19 cellular contexts compared by ENCODE assay signal in genomic region chr4:88689877-88690276, GRCh38.
"Had no signal": no experiment of that assay in that cellular context is flagged by ENCODE, and none has a peak within 500 bp of the region (broad histone marks: within the 10 kb centered on the region; RNA-seq: fewer than 3 reads in every experiment).

No MANE protein-coding gene starts in this region.

- H3K27ac ChIP-seq: left lung, thyroid gland had no signal

- H3K9me3 Mint-ChIP-seq: activated CD4-positive, alpha-beta memory T cell treated with anti-CD3 and anti-CD28 coated beads, Interleukin-2, amount 10 ng/mL, durations not matched to agents 7 days and 5 days; activated naive CD4-positive, alpha-beta T cell treated with anti-CD3 and anti-CD28 coated beads for 36 hours; activated naive CD8-positive, alpha-beta T cell treated with anti-CD3 and anti-CD28 coated beads, Interleukin-2, amount 50 U/mL, for 24 hours; activated T-cell treated with anti-CD3 and anti-CD28 coated beads, Interleukin-2, amount 50 U/mL, for 4 hours; naive B cell; neural crest cell; T-cell had no signal

- H3K4me1 Mint-ChIP-seq: activated CD4-positive, alpha-beta memory T cell treated with anti-CD3 and anti-CD28 coated beads, Interleukin-2, amount 10 ng/mL, durations not matched to agents 7 days and 5 days; activated naive CD8-positive, alpha-beta T cell treated with anti-CD3 and anti-CD28 coated beads, Interleukin-2, amount 50 U/mL, for 24 hours; naive B cell; neural crest cell had no signal

- H3K27me3 Mint-ChIP-seq: activated CD4-positive, alpha-beta memory T cell treated with anti-CD3 and anti-CD28 coated beads, Interleukin-2, amount 10 ng/mL, durations not matched to agents 7 days and 5 days; activated naive CD8-positive, alpha-beta T cell treated with anti-CD3 and anti-CD28 coated beads, Interleukin-2, amount 50 U/mL, for 24 hours; naive B cell; progenitor cell of endocrine pancreas; T-cell had no signal

- H3K4me1 ChIP-seq: left lung, thyroid gland had no signal

- ATAC-seq: activated naive CD8-positive, alpha-beta T cell treated with anti-CD3 and anti-CD28 coated beads, Interleukin-2, amount 50 U/mL, for 24 hours; activated T-cell treated with anti-CD3 and anti-CD28 coated beads, Interleukin-2, amount 50 U/mL, for 4 hours; esophagus mucosa; T-cell had no signal

- H3K4me3 ChIP-seq: left lung, thyroid gland had no signal

- H3K9me3 ChIP-seq: left lung, thyroid gland had no signal

- DNase-seq: activated CD4-positive, alpha-beta memory T cell treated with anti-CD3 and anti-CD28 coated beads, Interleukin-2, amount 10 ng/mL, durations not matched to agents 7 days and 5 days; activated CD4-positive, alpha-beta T cell treated with anti-CD3 and anti-CD28 coated beads for 48 hours; activated CD4-positive, CD25-positive, alpha-beta regulatory T cell; activated naive CD4-positive, alpha-beta T cell treated with anti-CD3 and anti-CD28 coated beads for 36 hours; activated naive CD8-positive, alpha-beta T cell treated with anti-CD3 and anti-CD28 coated beads, Interleukin-2, amount 50 U/mL, for 24 hours; activated T-cell treated with anti-CD3 and anti-CD28 coated beads, Interleukin-2, amount 50 U/mL, for 4 hours; effector CD4-positive, alpha-beta T cell; hypothalamus; kidney; left lung; naive B cell; stimulated activated CD4-positive, alpha-beta T cell treated with anti-CD3 and anti-CD28 coated beads, Interleukin-2, amount 100 ng/mL, for 24 hours; stimulated activated naive CD4-positive, alpha-beta T cell treated with Interleukin-2 at 50 U/mL for 16 hours; T-cell; T-helper 9 cell; thyroid gland had no signal

- H3K4me3 Mint-ChIP-seq: activated CD4-positive, alpha-beta memory T cell treated with anti-CD3 and anti-CD28 coated beads, Interleukin-2, amount 10 ng/mL, durations not matched to agents 7 days and 5 days; activated naive CD4-positive, alpha-beta T cell treated with anti-CD3 and anti-CD28 coated beads for 36 hours; activated naive CD8-positive, alpha-beta T cell treated with anti-CD3 and anti-CD28 coated beads, Interleukin-2, amount 50 U/mL, for 24 hours; activated T-cell treated with anti-CD3 and anti-CD28 coated beads, Interleukin-2, amount 50 U/mL, for 4 hours; naive B cell; neural crest cell; T-cell had no signal

- H3K27ac Mint-ChIP-seq: activated CD4-positive, alpha-beta memory T cell treated with anti-CD3 and anti-CD28 coated beads, Interleukin-2, amount 10 ng/mL, durations not matched to agents 7 days and 5 days; activated naive CD4-positive, alpha-beta T cell treated with anti-CD3 and anti-CD28 coated beads for 36 hours; activated naive CD8-positive, alpha-beta T cell treated with anti-CD3 and anti-CD28 coated beads, Interleukin-2, amount 50 U/mL, for 24 hours; naive B cell; progenitor cell of endocrine pancreas had no signal

- H3K27me3 ChIP-seq: left lung, thyroid gland had no signal

- H3K36me3 ChIP-seq: thyroid gland had no signal
